8 cellular contexts compared by ENCODE assay signal in the genomic region with DNA sequence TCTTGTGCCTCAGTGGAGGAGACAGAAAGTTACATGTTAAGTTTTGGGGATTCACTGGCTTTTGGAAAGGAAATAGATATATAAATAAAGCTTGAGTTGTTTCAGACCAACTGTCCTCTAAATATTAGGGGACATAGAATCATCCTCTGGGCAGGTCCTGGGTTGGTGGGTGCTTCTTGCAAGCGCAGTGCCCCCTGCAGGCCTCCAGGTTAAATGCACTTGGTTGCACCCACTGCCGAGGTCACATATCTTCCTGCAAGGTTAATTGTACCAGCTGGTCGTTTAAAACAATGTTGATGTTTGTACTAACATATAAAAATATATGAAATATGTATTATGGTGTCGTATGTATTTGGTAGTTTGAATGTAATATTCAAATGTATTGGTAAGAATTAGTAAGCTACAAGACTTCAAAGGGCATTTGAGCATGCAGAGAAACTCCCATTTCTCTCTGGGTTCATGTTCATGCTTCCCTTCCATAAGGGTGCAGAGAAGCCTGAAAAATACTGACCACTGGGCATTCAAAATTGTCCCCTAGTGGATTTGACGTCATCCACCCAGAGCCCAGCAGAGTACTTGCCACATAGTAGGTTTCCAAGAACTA.
DNase-seq lines count a peak whose midpoint lies in the region; ATAC-seq lines count a peak whose summit lies in the region.

No MANE protein-coding gene starts in this region.

- ATAC-seq in activated CD8-positive, alpha-beta memory T cell treated with anti-CD3 and anti-CD28 coated beads, Interleukin-2, amount 10 ng/mL, durations not matched to agents 7 days and 5 days = no peak
- ATAC-seq in left cardiac atrium (peak in 1 of 2 donors; percentile 54), HG03025 (IDR thresholded peaks at IDR 0.05; ENCODE audit: low FRiP score, unreplicated experiment) (no peak)
- no peak for ATAC-seq in activated T-helper 17 cell treated with anti-CD3 and anti-CD28 coated beads, Interleukin-2, amount 50 U/mL, for 72 hours (replicated peaks)

- no peaks in the 10 kb centered on the region for H3K36me3 Mint-ChIP-seq in activated CD8-positive, alpha-beta memory T cell treated with anti-CD3 and anti-CD28 coated beads, Interleukin-2, amount 10 ng/mL, durations not matched to agents 7 days and 5 days
- no peaks in the 10 kb centered on the region for H3K36me3 Mint-ChIP-seq in activated T-helper 17 cell treated with anti-CD3 and anti-CD28 coated beads, Interleukin-2, amount 50 U/mL, for 72 hours (ENCODE audit: low read depth)

- CTCF ChIA-PET in activated CD8-positive, alpha-beta memory T cell treated with anti-CD3 and anti-CD28 coated beads, Interleukin-2, amount 10 ng/mL, durations not matched to agents 7 days and 5 days (lab: Charles Lee) = interaction anchor here (0.6 to 1.7 kb wide), 6 partner anchors 9 to 597 kb away, joined by 3 to 4 read pairs (median 4); no protein-coding TSS in a partner anchor

- H3K9me3 Mint-ChIP-seq in activated CD8-positive, alpha-beta memory T cell treated with anti-CD3 and anti-CD28 coated beads, Interleukin-2, amount 10 ng/mL, durations not matched to agents 7 days and 5 days (ENCODE audit: low read depth) = no peaks in the 10 kb centered on the region
- no peaks in the 10 kb centered on the region for H3K9me3 Mint-ChIP-seq in activated T-helper 17 cell treated with anti-CD3 and anti-CD28 coated beads, Interleukin-2, amount 50 U/mL, for 72 hours

- H3K27me3 Mint-ChIP-seq in activated CD8-positive, alpha-beta memory T cell treated with anti-CD3 and anti-CD28 coated beads, Interleukin-2, amount 10 ng/mL, durations not matched to agents 7 days and 5 days = no peaks in the 10 kb centered on the region
- H3K27me3 Mint-ChIP-seq in activated T-helper 17 cell treated with anti-CD3 and anti-CD28 coated beads, Interleukin-2, amount 50 U/mL, for 72 hours = no peaks in the 10 kb centered on the region

- H3K4me3 ChIP-seq in Jurkat, Clone E6-1 (ENCODE audit: low read length) = no peak overlapping the region

- DNase-seq in activated CD8-positive, alpha-beta memory T cell treated with anti-CD3 and anti-CD28 coated beads, Interleukin-2, amount 10 ng/mL, durations not matched to agents 7 days and 5 days = peak; percentile 57
- DNase-seq in activated CD8-positive, alpha-beta memory T cell treated with anti-CD3 and anti-CD28 coated beads, Interleukin-2, amount 50 U/mL, for 4 hours = no peak
- peak; percentile 43 for DNase-seq in Jurkat, Clone E6-1 (ENCODE audit: low read depth, low spot score)
- DNase-seq in UCSD-AML1 (lab: John Stamatoyannopoulos, UW; ENCODE audit: unreplicated experiment) (peak; percentile 29), left cardiac atrium (peak; percentile 36)
- DNase-seq in stimulated activated CD4-positive, alpha-beta T cell treated with anti-CD3 and anti-CD28 coated beads, Interleukin-12 subunit alpha, Interleukin-12 subunit beta, amount 100 ng/mL, for 48 hours (ENCODE audit: low read depth in 2 of 3, low spot score in 1 of 3) = peak; percentile 3 to 17 (median 14)

- no peaks in the 10 kb centered on the region for H3K4me1 Mint-ChIP-seq in activated CD8-positive, alpha-beta memory T cell treated with anti-CD3 and anti-CD28 coated beads, Interleukin-2, amount 10 ng/mL, durations not matched to agents 7 days and 5 days
- H3K4me1 Mint-ChIP-seq in activated T-helper 17 cell treated with anti-CD3 and anti-CD28 coated beads, Interleukin-2, amount 50 U/mL, for 72 hours = no peaks in the 10 kb centered on the region

- no peak overlapping the region for H3K4me3 Mint-ChIP-seq in activated CD8-positive, alpha-beta memory T cell treated with anti-CD3 and anti-CD28 coated beads, Interleukin-2, amount 10 ng/mL, durations not matched to agents 7 days and 5 days
- no peak overlapping the region for H3K4me3 Mint-ChIP-seq in activated T-helper 17 cell treated with anti-CD3 and anti-CD28 coated beads, Interleukin-2, amount 50 U/mL, for 72 hours

- no peak overlapping the region for H3K27ac Mint-ChIP-seq in activated CD8-positive, alpha-beta memory T cell treated with anti-CD3 and anti-CD28 coated beads, Interleukin-2, amount 10 ng/mL, durations not matched to agents 7 days and 5 days
- H3K27ac Mint-ChIP-seq in activated T-helper 17 cell treated with anti-CD3 and anti-CD28 coated beads, Interleukin-2, amount 50 U/mL, for 72 hours = no peak overlapping the region

- intact Hi-C loops in left cardiac atrium (cut with DNase I) = no loop called here
